20 cellular contexts compared by ENCODE assay signal in the genomic region with DNA sequence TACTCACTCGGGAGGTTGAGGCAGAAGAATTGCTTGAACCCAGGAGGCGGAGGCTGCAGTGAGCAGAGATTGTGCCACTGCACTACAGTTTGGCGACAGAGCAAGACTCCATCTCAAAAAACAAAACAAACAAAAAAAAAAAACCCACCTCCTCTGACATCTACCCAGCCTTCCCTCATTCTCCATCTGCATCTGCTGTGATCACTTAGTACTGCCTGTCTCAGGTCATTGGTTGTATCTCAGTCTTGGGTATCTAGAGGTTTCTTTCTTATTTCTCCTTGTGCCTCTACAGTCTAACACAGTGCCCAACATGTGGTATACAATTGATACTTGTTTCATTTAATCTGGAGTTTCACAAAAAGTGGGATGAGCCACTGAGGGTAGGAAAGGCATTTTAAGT. TPM values are rescaled to one million over a fixed set of nuclear protein-coding genes. Genes with fewer than 3 reads are reported as not detected.
DNase-seq lines count a peak whose midpoint lies in the region; ATAC-seq, FAIRE-seq and TF ChIP-seq lines count a peak whose summit lies in the region.
"Had no signal": no experiment of that assay in that cellular context is flagged by ENCODE, and none has a peak within 500 bp of the region (broad histone marks: within the 10 kb centered on the region; RNA-seq: fewer than 3 reads in every experiment).

No MANE protein-coding gene starts in this region.

- H3K4me2 ChIP-seq in GM12878 (ENCODE audit: control insufficient read depth, insufficient read depth) (no peak overlapping the region), OCI-LY7 (ENCODE audit: low read length) (no peak overlapping the region)
- H3K4me2 ChIP-seq: GM23338, KMS-11 had no signal

- H3K36me3 ChIP-seq in GM12878 (ENCODE audit: control insufficient read depth in 2 of 2, insufficient read depth in 2 of 2, low read length in 1 of 2) (no peaks in the 10 kb centered on the region), OCI-LY7 (ENCODE audit: insufficient read depth, low read length) (no peaks in the 10 kb centered on the region)
- H3K36me3 ChIP-seq: MG63, Peyer's patch had no signal

- DNase-seq in activated T-cell treated with anti-CD3 and anti-CD28 coated beads, Interleukin-2, amount 50 U/mL, for 72 hours, result no peak
- DNase-seq in activated T-cell treated with anti-CD3 and anti-CD28 coated beads, Interleukin-2, amount 50 U/mL, for 4 hours, result no peak
- DNase-seq in GM12878 (ENCODE audit: low read depth, low spot score) (no peak), osteocyte (ENCODE audit: extremely low spot score, unreplicated experiment) (no peak), OCI-LY7 (ENCODE audit: low spot score) (no peak), NCI-H524 (lab: John Stamatoyannopoulos, UW) (no peak), mesothelial cell of epicardium (ENCODE audit: low spot score in 2 of 2, unreplicated experiment in 2 of 2) (no peak)
- DNase-seq: DMS53, MG63, NCI-H1092 treated with DMSO at 0.1 percent for 48 hours, NCI-H1694, NCI-H345, NCI-H69, Peyer's patch had no signal

- H4K20me1 ChIP-seq in GM12878 (ENCODE audit: control insufficient read depth, insufficient read depth) (no peaks in the 10 kb centered on the region), OCI-LY7 (ENCODE audit: insufficient read depth, low read length) (no peaks in the 10 kb centered on the region)

- 61% methylated on average over 3 of the region's 3 CpGs for WGBS in GM12878 (ENCODE audit: insufficient coverage, insufficient replicate concordance, low lambda C conversion rate, missing lambda C conversion rate)

- no peaks in the 10 kb centered on the region for H3K9me2 ChIP-seq in OCI-LY7 (ENCODE audit: insufficient read depth, low read length)

- BruUV-seq in GM12878 (replicated peaks; lab: Mats Ljungman, UMichigan), result no TSS peak
- no TSS peak for BruUV-seq in OCI-LY7 (replicated peaks; lab: Mats Ljungman, UMichigan)

- TF ChIP-seq CTCF in GM12878 (IDR thresholded peaks at IDR 0.05 in 2 of 3, conservative IDR thresholded peaks at IDR 0.05 in 1 of 3; ENCODE audit: control insufficient read depth in 2 of 3, extremely low read depth in 1 of 3, insufficient read depth in 1 of 3, low read depth in 3 of 3, low read length in 3 of 3) (no peak), osteocyte (IDR thresholded peaks at IDR 0.05) (no peak), OCI-LY7 (conservative IDR thresholded peaks at IDR 0.05; ENCODE audit: low read length) (no peak), mesothelial cell of epicardium (IDR thresholded peaks at IDR 0.05; ENCODE audit: unreplicated experiment) (no peak)

- SMC1A ChIA-PET in GM12878 (lab: Charles Lee; ENCODE audit: uncharacterized antibody, unreplicated experiment), result no interaction called here

- H2AFZ ChIP-seq in GM12878 (ENCODE audit: control insufficient read depth, low read depth, low read length) (no peak overlapping the region), OCI-LY7 (ENCODE audit: low read length) (no peak overlapping the region)
- H2AFZ ChIP-seq: GM23338 had no signal

- no peak overlapping the region for H3K27ac ChIP-seq in GM12878 (ENCODE audit: control insufficient read depth, insufficient read depth)
- H3K27ac ChIP-seq in OCI-LY7 (ENCODE audit: low read depth, low read length, poor library complexity, severe bottlenecking), result no peak overlapping the region
- H3K27ac ChIP-seq: C4-2B, KMS-11, Peyer's patch had no signal

- POLR2A ChIA-PET in GM12878 (lab: Charles Lee), result no interaction called here
- POLR2A ChIA-PET in OCI-LY7 (lab: Charles Lee), result no interaction called here

- no peak for TF ChIP-seq RAD21 in GM12878 (IDR thresholded peaks at IDR 0.05; ENCODE audit: insufficient read depth, low read depth, low read length)

- H3K36me3 Mint-ChIP-seq in activated T-cell treated with anti-CD3 and anti-CD28 coated beads, Interleukin-2, amount 50 U/mL, for 72 hours (ENCODE audit: insufficient read depth in 2 of 2), result no peaks in the 10 kb centered on the region
- no peaks in the 10 kb centered on the region for H3K36me3 Mint-ChIP-seq in activated T-cell treated with anti-CD3 and anti-CD28 coated beads, Interleukin-2, amount 50 U/mL, for 4 hours (ENCODE audit: insufficient read depth)
- H3K36me3 Mint-ChIP-seq in osteocyte (ENCODE audit: unreplicated experiment) (peaks cover 19% of the 10 kb centered on the region), mesothelial cell of epicardium (no peaks in the 10 kb centered on the region)

- TF ChIP-seq EP300 in GM12878 (IDR thresholded peaks at IDR 0.05; ENCODE audit: borderline replicate concordance in 1 of 2, control insufficient read depth in 1 of 2, low read depth in 2 of 2, low read length in 2 of 2), result no peak

- TF ChIP-seq POLR2A in GM12878 (IDR thresholded peaks at IDR 0.05; ENCODE audit: low read depth, low read length), result no peak

- no peaks in the 10 kb centered on the region for H3K9me3 Mint-ChIP-seq in activated T-cell treated with anti-CD3 and anti-CD28 coated beads, Interleukin-2, amount 50 U/mL, for 72 hours
- no peaks in the 10 kb centered on the region for H3K9me3 Mint-ChIP-seq in activated T-cell treated with anti-CD3 and anti-CD28 coated beads, Interleukin-2, amount 50 U/mL, for 4 hours
- H3K9me3 Mint-ChIP-seq in osteocyte (ENCODE audit: unreplicated experiment), result no peaks in the 10 kb centered on the region
- no peaks in the 10 kb centered on the region for H3K9me3 Mint-ChIP-seq in mesothelial cell of epicardium

- peaks cover 0 to 1% of the 10 kb centered on the region in 2 experiments; a peak in 3 of 4 replicates for H3K27me3 ChIP-seq in GM12878 (replicated peaks in 1 of 2; ENCODE audit: control insufficient read depth in 2 of 2, insufficient read depth in 2 of 2, low read length in 1 of 2)
- H3K27me3 ChIP-seq: MG63 had no signal

- H3K27ac Mint-ChIP-seq in activated T-cell treated with anti-CD3 and anti-CD28 coated beads, Interleukin-2, amount 50 U/mL, for 72 hours, result peak overlapping the region; percentile 73
- H3K27ac Mint-ChIP-seq in osteocyte (ENCODE audit: unreplicated experiment), result peak overlapping the region; percentile 77
- no peak overlapping the region for H3K27ac Mint-ChIP-seq in mesothelial cell of epicardium
- H3K27ac Mint-ChIP-seq: GM23338 had no signal

- RAD21 ChIA-PET in GM12878 (lab: Charles Lee; ENCODE audit: unreplicated experiment), result no interaction called here

- H3K9me3 ChIP-seq in GM12878 (replicated peaks; ENCODE audit: control insufficient read depth, insufficient read depth, low read length) (no peaks in the 10 kb centered on the region), OCI-LY7 (ENCODE audit: low read length) (no peaks in the 10 kb centered on the region)
- H3K9me3 ChIP-seq: MG63, Peyer's patch had no signal

- H3K4me3 ChIP-seq in GM12878, result no peak overlapping the region
- H3K4me3 ChIP-seq in OCI-LY7 (ENCODE audit: low read depth, low read length, poor library complexity, severe bottlenecking), result no peak overlapping the region
- H3K4me3 ChIP-seq: GM23338, MG63, Peyer's patch had no signal

- no peaks in the 10 kb centered on the region for H3K79me2 ChIP-seq in GM12878 (ENCODE audit: control insufficient read depth, insufficient read depth, low read length)
- no peaks in the 10 kb centered on the region for H3K79me2 ChIP-seq in OCI-LY7 (ENCODE audit: insufficient read depth, low read depth, low read length)

- ATAC-seq in activated T-cell treated with anti-CD3 and anti-CD28 coated beads, Interleukin-2, amount 50 U/mL, for 72 hours (replicated peaks in 1 of 2), result no peak
- ATAC-seq in activated T-cell treated with anti-CD3 and anti-CD28 coated beads, Interleukin-2, amount 50 U/mL, for 4 hours, result no peak
- ATAC-seq in GM12878 (no peak), HG02885 (IDR thresholded peaks at IDR 0.05; ENCODE audit: poor library complexity, unreplicated experiment) (no peak)
- ATAC-seq: GM23338 had no signal

- intact Hi-C loops in GM12878 (cut with micrococcal nuclease; ENCODE audit: unreplicated experiment), result loop anchor here (5.0 kb wide), 1 partner anchor 244 kb away; no protein-coding TSS in a partner anchor
- intact Hi-C loops in OCI-LY7 (cut with micrococcal nuclease; ENCODE audit: unreplicated experiment), result loop anchor here (5.0 kb wide), 3 partner anchors 104 to 251 kb away; no protein-coding TSS in a partner anchor

- in situ Hi-C loops in GM12878 (cut with MboI), result no loop called here

- FAIRE-seq in GM12878 (lab: Jason Lieb, UNC), result no peak
- FAIRE-seq: A204.1, GM12892 had no signal

- H3K4me3 Mint-ChIP-seq in activated T-cell treated with anti-CD3 and anti-CD28 coated beads, Interleukin-2, amount 50 U/mL, for 72 hours, result no peak overlapping the region
- no peak overlapping the region for H3K4me3 Mint-ChIP-seq in activated T-cell treated with anti-CD3 and anti-CD28 coated beads, Interleukin-2, amount 50 U/mL, for 4 hours
- peak overlapping the region; percentile 36 for H3K4me3 Mint-ChIP-seq in osteocyte (ENCODE audit: unreplicated experiment)
- H3K4me3 Mint-ChIP-seq in mesothelial cell of epicardium, result no peak overlapping the region
- H3K4me3 Mint-ChIP-seq: GM23338 had no signal

- H3K4me1 ChIP-seq in GM12878 (ENCODE audit: control insufficient read depth, insufficient read depth, low read length) (no peaks in the 10 kb centered on the region), OCI-LY7 (ENCODE audit: insufficient read depth, low read length, poor library complexity, severe bottlenecking) (peaks cover 9% of the 10 kb centered on the region)

- CTCF ChIA-PET in GM12878 (lab: Yijun Ruan, JAX) (no interaction called here), OCI-LY7 (lab: Charles Lee; ENCODE audit: unreplicated experiment) (no interaction called here)

- peaks cover 12% of the 10 kb centered on the region for H3K4me1 Mint-ChIP-seq in activated T-cell treated with anti-CD3 and anti-CD28 coated beads, Interleukin-2, amount 50 U/mL, for 72 hours (ENCODE audit: low read depth)
- peaks cover 11% of the 10 kb centered on the region for H3K4me1 Mint-ChIP-seq in activated T-cell treated with anti-CD3 and anti-CD28 coated beads, Interleukin-2, amount 50 U/mL, for 4 hours (ENCODE audit: low read depth)
- H3K4me1 Mint-ChIP-seq in osteocyte (ENCODE audit: unreplicated experiment) (peaks cover 64% of the 10 kb centered on the region), mesothelial cell of epicardium (no peaks in the 10 kb centered on the region)

- peaks cover 17% of the 10 kb centered on the region for H3K27me3 Mint-ChIP-seq in activated T-cell treated with anti-CD3 and anti-CD28 coated beads, Interleukin-2, amount 50 U/mL, for 72 hours (ENCODE audit: low read depth)
- H3K27me3 Mint-ChIP-seq in activated T-cell treated with anti-CD3 and anti-CD28 coated beads, Interleukin-2, amount 50 U/mL, for 4 hours (ENCODE audit: low read depth), result peaks cover 7% of the 10 kb centered on the region
- no peaks in the 10 kb centered on the region for H3K27me3 Mint-ChIP-seq in osteocyte (ENCODE audit: unreplicated experiment)
- peaks cover 35% of the 10 kb centered on the region for H3K27me3 Mint-ChIP-seq in mesothelial cell of epicardium (ENCODE audit: low read depth)

- H3K9ac ChIP-seq in GM12878 (ENCODE audit: control insufficient read depth, insufficient read depth, low read length), result no peak overlapping the region
- H3K9ac ChIP-seq: KMS-11 had no signal

RNA-seq across cellular contexts. Expression of a gene that starts 5.3 kb away (rescaled TPM):
- total RNA-seq in activated T-cell treated with anti-CD3 and anti-CD28 coated beads, Interleukin-2, amount 50 U/mL, for 72 hours, result under 1 TPM; 0.25 to 0.84 TPM
- under 1 TPM; 0.21 to 0.35 (median 0.30) TPM for total RNA-seq in activated T-cell treated with anti-CD3 and anti-CD28 coated beads, Interleukin-2, amount 50 U/mL, for 4 hours
- 0.86 and 0.95 TPM in 2 replicates for total RNA-seq in GM12878 (2013; cell fraction: nucleolus; rRNA removed)
- total RNA-seq in GM12878 (2014; rRNA removed) (0.06 and 0.16 TPM in 2 replicates), GM12878 (2014; rRNA removed; fragmentation: Illumina TruSeq; extraction: Trizol) (under 0.01 TPM in 1 of 2 replicates, not detected in the other), GM12878 (2021) (0.10 and 0.16 TPM in 2 replicates), osteocyte (377 and 379 TPM in 2 replicates), OCI-LY7 (2022) (0.15 and 0.35 TPM in 2 replicates), mesothelial cell of epicardium (2.9 to 3.4 TPM (median 3.4 TPM) in 3 replicates)
- polyA plus RNA-seq in GM12878 (2011; ENCODE audit: low read depth), result 0.04 TPM
- polyA plus RNA-seq in GM12878 (2011; rRNA removed) (0.05 and 0.10 TPM in 2 replicates), GM12878 (2014; fragmentation: Illumina TruSeq; extraction: Trizol) (0.03 TPM in 1 of 2 replicates, not detected in the other), GM12878 (2014; fragmentation: Nextera tagmentation; extraction: Ambion mirVana) (under 1 TPM; 0.05 to 0.07 TPM), GM12878 (2014; rRNA removed) (0.05 and 0.20 TPM in 2 replicates), GM12878 (2016; fragmentation: Nextera tagmentation; extraction: Ambion mirVana) (under 1 TPM; 0.08 to 0.23 TPM)
- 0.06 and 0.08 TPM in 2 replicates for polyA plus RNA-seq in GM12878 (2011; cell fraction: cytosol; rRNA removed)
- polyA plus RNA-seq in GM12878 (2011; cell fraction: nucleus; rRNA removed), result 0.38 and 0.78 TPM in 2 replicates
- 0.06 and 0.15 TPM in 2 replicates for polyA plus RNA-seq in GM12878 (2012)
- polyA minus RNA-seq in GM12878 (2011; rRNA and poly(A)+ RNA removed), result under 0.01 and 0.26 TPM in 2 replicates
- not detected in 2 replicates for polyA minus RNA-seq in GM12878 (2011; cell fraction: cytosol; rRNA and poly(A)+ RNA removed)
- 0.19 and 0.36 TPM in 2 replicates for polyA minus RNA-seq in GM12878 (2011; cell fraction: nucleus; rRNA and poly(A)+ RNA removed)
- total RNA-seq in OCI-LY7 (2014; rRNA removed; shearing (Covaris generic)), result 0.21 and 0.25 TPM in 2 replicates

Comparison
In these comparisons a context has a peak if more than half of its experiments do, and no peak if none do; other contexts are left out.
1. RNA of a gene that starts 5.3 kb away (total RNA-seq): 377 to 379 TPM in osteocyte; 2.9 to 3.4 TPM in mesothelial cell of epicardium, 0.25 to 0.84 TPM in activated T-cell treated with anti-CD3 and anti-CD28 coated beads, Interleukin-2, amount 50 U/mL, for 72 hours, 0.21 to 0.35 TPM in activated T-cell treated with anti-CD3 and anti-CD28 coated beads, Interleukin-2, amount 50 U/mL, for 4 hours, 0.15 to 0.35 TPM in OCI-LY7 and under 0.01 to 0.95 TPM in GM12878; every median in the first group is over 10 times any median in the second.